ENCODE assay signal across 27 cellular contexts in the genomic region with DNA sequence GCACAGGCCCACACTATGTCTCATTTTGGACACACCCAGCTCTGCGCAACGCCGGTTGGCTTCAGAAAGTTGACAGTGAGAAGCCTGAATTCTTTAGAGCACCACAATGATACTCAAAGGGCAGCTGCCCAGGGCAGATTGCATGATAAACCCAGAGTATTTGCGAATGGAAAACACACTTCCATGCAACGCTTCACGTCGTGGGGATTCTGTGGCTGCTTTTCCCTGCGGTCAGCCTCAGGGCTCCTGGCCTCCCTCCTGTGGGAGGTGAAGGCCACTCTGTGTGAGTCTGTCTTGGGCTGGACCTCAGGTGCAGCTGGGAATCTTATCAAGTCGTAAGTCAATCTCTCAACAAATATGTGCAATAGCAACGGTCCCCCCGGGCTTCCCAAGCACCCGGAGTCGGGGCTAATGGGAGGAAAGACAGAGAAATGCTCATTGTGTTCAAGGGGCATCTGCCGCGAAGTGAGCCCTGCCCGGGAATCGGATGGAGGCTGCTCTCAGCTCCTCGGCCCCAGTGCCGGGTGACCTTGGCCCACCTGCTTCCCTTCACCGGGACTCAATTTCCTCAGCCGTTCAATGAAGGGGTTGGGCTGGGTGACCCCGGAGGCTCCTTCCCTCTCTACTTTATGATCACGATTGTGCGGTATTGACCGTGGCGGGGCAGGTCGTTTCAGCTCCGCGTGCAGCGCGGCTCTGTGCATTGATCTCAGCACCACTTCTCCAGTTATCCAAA.
DNase-seq lines count a peak whose midpoint lies in the region; TF ChIP-seq lines count a peak whose summit lies in the region.
"Had no signal": no experiment of that assay in that cellular context is flagged by ENCODE, and none has a peak within 500 bp of the region (broad histone marks: within the 10 kb centered on the region; RNA-seq: fewer than 3 reads in every experiment).

No MANE protein-coding gene starts in this region.

- H3K4me1 ChIP-seq in sigmoid colon, result no peaks in the 10 kb centered on the region
- H3K4me1 ChIP-seq: colonic mucosa, esophagus muscularis mucosa, foreskin keratinocyte, heart left ventricle, psoas muscle, SJSA1 had no signal

- in situ Hi-C loops in GM13976 (cut with MboI; ENCODE audit: low sequenced_read_pairs, unreplicated experiment), result no loop called here

- no peak overlapping the region for H3K4me3 Mint-ChIP-seq in CD14-positive monocyte
- no peak overlapping the region for H3K4me3 Mint-ChIP-seq in activated CD4-positive, alpha-beta T cell treated with anti-CD3 and anti-CD28 coated beads, Interleukin-2, amount 10 ng/mL, durations not matched to agents 24 days and 14 days
- H3K4me3 Mint-ChIP-seq: activated CD4-positive, alpha-beta T cell treated with anti-CD3 and anti-CD28 coated beads for 36 hours; activated naive CD4-positive, alpha-beta T cell treated with anti-CD3 and anti-CD28 coated beads, Interleukin-2, amount 10 ng/mL, durations not matched to agents 7 days and 5 days; memory B cell; T-cell had no signal

- TF ChIP-seq POLR2A in sigmoid colon (IDR thresholded peaks at IDR 0.05), result no peak

- H3K9me3 Mint-ChIP-seq in CD14-positive monocyte, result peaks cover 0 to 1% (median 0%) of the 10 kb centered on the region in 7 donors
- H3K9me3 Mint-ChIP-seq in activated CD4-positive, alpha-beta T cell treated with anti-CD3 and anti-CD28 coated beads, Interleukin-2, amount 10 ng/mL, durations not matched to agents 24 days and 14 days, result no peaks in the 10 kb centered on the region
- H3K9me3 Mint-ChIP-seq: activated naive CD4-positive, alpha-beta T cell treated with anti-CD3 and anti-CD28 coated beads, Interleukin-2, amount 10 ng/mL, durations not matched to agents 7 days and 5 days; T-cell had no signal

- intact Hi-C loops in CD14-positive monocyte (cut with micrococcal nuclease), result no loop called here
- intact Hi-C loops in sigmoid colon (cut with DNase I), result no loop called here
- intact Hi-C loops in activated CD4-positive, alpha-beta T cell treated with anti-CD3 and anti-CD28 coated beads, Interleukin-2, amount 10 ng/mL, durations not matched to agents 24 days and 14 days (cut with micrococcal nuclease), result no loop called here

- H3K36me3 ChIP-seq in sigmoid colon, result no peaks in the 10 kb centered on the region
- H3K36me3 ChIP-seq: colonic mucosa, esophagus muscularis mucosa, heart left ventricle, SJSA1 had no signal

- WGBS in sigmoid colon, 2 donors, result 85 to 86% methylated on average over 31 of the region's 31 CpGs

- H3K9me3 ChIP-seq in sigmoid colon, result no peaks in the 10 kb centered on the region
- H3K9me3 ChIP-seq: colonic mucosa, esophagus muscularis mucosa, heart left ventricle, psoas muscle had no signal

- TF ChIP-seq EP300 in sigmoid colon (IDR thresholded peaks at IDR 0.05), result no peak

- DNase-seq in CD14-positive monocyte (ENCODE audit: low spot score) (peak; percentile 41), D341Med (ENCODE audit: low spot score) (peak; percentile 15), iPS-NIHi11 (ENCODE audit: low spot score) (peak; percentile 17), sigmoid colon (peak; percentile 45), GM13976 (ENCODE audit: low spot score) (no peak), T-helper 2 cell (no peak)
- DNase-seq in activated CD4-positive, alpha-beta T cell treated with anti-CD3 and anti-CD28 coated beads, Interleukin-2, amount 10 ng/mL, durations not matched to agents 24 days and 14 days, result no peak
- DNase-seq: activated CD4-positive, alpha-beta T cell treated with anti-CD3 and anti-CD28 coated beads for 36 hours; activated naive CD4-positive, alpha-beta T cell treated with anti-CD3 and anti-CD28 coated beads, Interleukin-2, amount 10 ng/mL, durations not matched to agents 7 days and 5 days; Calu3; colonic mucosa; DND-41; foreskin keratinocyte; left cardiac atrium; NCI-H1436; NCI-H2081 treated with DMSO at 0.1 percent for 48 hours; NCI-H774; psoas muscle; small intestine; stimulated activated CD4-positive, alpha-beta T cell treated with anti-CD3 and anti-CD28 coated beads, Interleukin-2, amount 100 ng/mL, for 24 hours; trophoblast cell had no signal

- no peak overlapping the region for H3K27ac Mint-ChIP-seq in CD14-positive monocyte
- H3K27ac Mint-ChIP-seq in activated CD4-positive, alpha-beta T cell treated with anti-CD3 and anti-CD28 coated beads, Interleukin-2, amount 10 ng/mL, durations not matched to agents 24 days and 14 days, result no peak overlapping the region
- H3K27ac Mint-ChIP-seq: activated CD4-positive, alpha-beta T cell treated with anti-CD3 and anti-CD28 coated beads for 36 hours; activated naive CD4-positive, alpha-beta T cell treated with anti-CD3 and anti-CD28 coated beads, Interleukin-2, amount 10 ng/mL, durations not matched to agents 7 days and 5 days; memory B cell; T-cell had no signal

- peaks cover 3 to 5% (median 5%) of the 10 kb centered on the region in 3 donors for H3K27me3 Mint-ChIP-seq in CD14-positive monocyte (ENCODE audit: low read depth in 3 of 3)
- H3K27me3 Mint-ChIP-seq in activated CD4-positive, alpha-beta T cell treated with anti-CD3 and anti-CD28 coated beads, Interleukin-2, amount 10 ng/mL, durations not matched to agents 24 days and 14 days, result no peaks in the 10 kb centered on the region

- peaks cover 0 to 58% (median 0%) of the 10 kb centered on the region in 3 donors for H3K27me3 ChIP-seq in sigmoid colon
- H3K27me3 ChIP-seq: colonic mucosa, foreskin keratinocyte, SJSA1 had no signal

- H3K27ac ChIP-seq in sigmoid colon, result no peak overlapping the region
- H3K27ac ChIP-seq: C4-2B, colonic mucosa, esophagus muscularis mucosa, foreskin keratinocyte, heart left ventricle, psoas muscle, SJSA1 had no signal

- no peaks in the 10 kb centered on the region for H3K36me3 Mint-ChIP-seq in CD14-positive monocyte
- H3K36me3 Mint-ChIP-seq in activated CD4-positive, alpha-beta T cell treated with anti-CD3 and anti-CD28 coated beads, Interleukin-2, amount 10 ng/mL, durations not matched to agents 24 days and 14 days (ENCODE audit: low read depth), result no peaks in the 10 kb centered on the region
- H3K36me3 Mint-ChIP-seq: activated naive CD4-positive, alpha-beta T cell treated with anti-CD3 and anti-CD28 coated beads, Interleukin-2, amount 10 ng/mL, durations not matched to agents 7 days and 5 days; memory B cell; T-cell had no signal

- no peaks in the 10 kb centered on the region for H3K4me1 Mint-ChIP-seq in CD14-positive monocyte
- no peaks in the 10 kb centered on the region for H3K4me1 Mint-ChIP-seq in activated CD4-positive, alpha-beta T cell treated with anti-CD3 and anti-CD28 coated beads, Interleukin-2, amount 10 ng/mL, durations not matched to agents 24 days and 14 days
- H3K4me1 Mint-ChIP-seq: activated CD4-positive, alpha-beta T cell treated with anti-CD3 and anti-CD28 coated beads for 36 hours; activated naive CD4-positive, alpha-beta T cell treated with anti-CD3 and anti-CD28 coated beads, Interleukin-2, amount 10 ng/mL, durations not matched to agents 7 days and 5 days; memory B cell; T-cell had no signal

- TF ChIP-seq CTCF in CD14-positive monocyte (IDR thresholded peaks at IDR 0.05), result no peak
- no peak for TF ChIP-seq CTCF in sigmoid colon (IDR thresholded peaks at IDR 0.05)
- no peak for TF ChIP-seq CTCF in GM13976 (IDR thresholded peaks at IDR 0.05; ENCODE audit: borderline replicate concordance, control extremely low read depth, extremely low read depth, insufficient read depth, missing control alignments)

- H3K4me3 ChIP-seq in sigmoid colon, result no peak overlapping the region
- H3K4me3 ChIP-seq: colonic mucosa, esophagus muscularis mucosa, heart left ventricle, psoas muscle, SJSA1 had no signal

Comparison
In these comparisons a context has a peak if more than half of its experiments do, and no peak if none do; other contexts are left out.
1. DNase-seq: peak in CD14-positive monocyte (single experiment), D341Med (single experiment), iPS-NIHi11 (single experiment) and sigmoid colon (single experiment); none in GM13976 (single experiment), activated CD4-positive, alpha-beta T cell treated with anti-CD3 and anti-CD28 coated beads, Interleukin-2, amount 10 ng/mL, durations not matched to agents 24 days and 14 days (single experiment) and T-helper 2 cell (0 of 5).